ENCODE assay signal across 8 cellular contexts in genomic region chr18:36297419-36298112, GRCh38. TPM values are rescaled to one million over a fixed set of nuclear protein-coding genes. Genes with fewer than 3 reads are reported as not detected.
DNase-seq lines count a peak whose midpoint lies in the region; ATAC-seq and TF ChIP-seq lines count a peak whose summit lies in the region.

Gene FHOD3, plus strand, starts transcription at chr18:36297713. Its CDS starts 123 bp downstream, at chr18:36297836.

- TF ChIP-seq CTCF in SK-N-SH (IDR thresholded peaks at IDR 0.05) (no peak), esophagus squamous epithelium (IDR thresholded peaks at IDR 0.05) (no peak)

- H3F3A ChIP-seq in SK-N-SH (replicated peaks; ENCODE audit: insufficient read depth), result no peaks in the 10 kb centered on the region

- peak within 1 kb of the TSS; percentile 57 to 89 for H3K27ac ChIP-seq in SK-N-SH (ENCODE audit: low read depth in 2 of 2, low read length in 1 of 2)
- peak within 1 kb of the TSS; percentile 48 to 79 (median 74) for H3K27ac ChIP-seq in esophagus squamous epithelium
- no peak within 1 kb of the TSS for H3K27ac ChIP-seq in mucosa of rectum (ENCODE audit: low read depth in 2 of 2, low read length in 2 of 2)

- peak; percentile 73 for ATAC-seq in GM19324 (IDR thresholded peaks at IDR 0.05; ENCODE audit: low FRiP score, unreplicated experiment)
- peak; percentile 40 for ATAC-seq in HG03378 (IDR thresholded peaks at IDR 0.05; ENCODE audit: unreplicated experiment)

- CTCF ChIA-PET in SK-N-SH (lab: Yijun Ruan, JAX), result interaction anchor here (0.7 to 4.3 kb wide), 22 partner anchors 11 to 414 kb away, joined by 3 to 24 read pairs (median 4); no protein-coding TSS in a partner anchor

- no peak for TF ChIP-seq RAD21 in SK-N-SH (IDR thresholded peaks at IDR 0.05; ENCODE audit: low read length)

- no peaks in the 10 kb centered on the region for H4K20me1 ChIP-seq in SK-N-SH (ENCODE audit: insufficient read depth)

- H3K27me3 ChIP-seq in SK-N-SH (ENCODE audit: insufficient read depth) (peaks cover 6% of the 10 kb centered on the region; the same call in 1 of the 2 replicates), esophagus squamous epithelium (peaks cover 0 to 74% (median 0%) of the 10 kb centered on the region in 4 donors), mucosa of rectum (ENCODE audit: control insufficient read depth in 2 of 2, insufficient read depth in 2 of 2, low read length in 2 of 2) (peaks cover 21 to 23% of the 10 kb centered on the region in 2 donors)

- TF ChIP-seq POLR2A in esophagus squamous epithelium (IDR thresholded peaks at IDR 0.05), result no peak

- H3K4me3 ChIP-seq in SK-N-SH (ENCODE audit: low read depth in 2 of 2, low read length in 1 of 2) (peak within 1 kb of the TSS; percentile 68 to 79), esophagus squamous epithelium (peak within 1 kb of the TSS; percentile 40 to 84 (median 62)), mucosa of rectum (ENCODE audit: low read length in 2 of 2) (peak within 1 kb of the TSS; percentile 50 to 65)

- peak within 1 kb of the TSS; percentile 85 for H2AFZ ChIP-seq in SK-N-SH (ENCODE audit: low read depth)

- intact Hi-C loops in esophagus squamous epithelium (cut with DNase I), result loop anchor here (10.0 kb wide), 1 partner anchor 277 kb away; no protein-coding TSS in a partner anchor

- no peak for TF ChIP-seq EP300 in SK-N-SH (IDR thresholded peaks at IDR 0.05; ENCODE audit: borderline replicate concordance in 1 of 2, low read depth in 1 of 2, low read length in 1 of 2)

- H3K4me2 ChIP-seq in SK-N-SH, result peak within 1 kb of the TSS; percentile 98

- WGBS in SK-N-SH (ENCODE audit: low lambda C conversion rate), result 0% methylated on average over 3 of the region's 89 CpGs
- no CpG with 5 or more reads among the region's 89 CpGs for WGBS in esophagus squamous epithelium, 2 donors

- in situ Hi-C loops in Caki2 (cut with HindIII; ENCODE audit: low pct_unique_long_range_greater_than_20kb, low sequenced_read_pairs), result no loop called here

- POLR2A ChIA-PET in SK-N-SH (lab: Yijun Ruan, JAX), result interaction anchor here (0.5 to 2.8 kb wide), 9 partner anchors 12 to 1253 kb away, joined by 3 to 13 read pairs (median 3); no protein-coding TSS in a partner anchor

- DNase-seq in Caki2 (ENCODE audit: low read depth), result peak; percentile 57
- DNase-seq in SK-N-SH, result peak; percentile 97
- no peak for DNase-seq in esophagus squamous epithelium (lab: John Stamatoyannopoulos, UW)
- peak; percentile 66 for DNase-seq in ureter (ENCODE audit: low spot score)
- DNase-seq in cerebellar cortex (ENCODE audit: low spot score), result no peak

- H3K79me2 ChIP-seq in SK-N-SH (ENCODE audit: insufficient read depth), result peaks cover 7% of the 10 kb centered on the region; the same call in 1 of the 2 replicates

- H3K9ac ChIP-seq in SK-N-SH (peak within 1 kb of the TSS; percentile 72; the same call in 1 of the 2 replicates), mucosa of rectum (ENCODE audit: low read depth in 1 of 2, low read length in 2 of 2) (peak within 1 kb of the TSS; percentile 6 to 33)

- no peaks in the 10 kb centered on the region for H3K36me3 ChIP-seq in SK-N-SH (replicated peaks in 1 of 2; ENCODE audit: control insufficient read depth in 1 of 2, insufficient read depth in 2 of 2, low read length in 1 of 2)
- no peaks in the 10 kb centered on the region for H3K36me3 ChIP-seq in esophagus squamous epithelium
- H3K36me3 ChIP-seq in mucosa of rectum (ENCODE audit: control insufficient read depth in 2 of 2, insufficient read depth in 2 of 2, low read length in 2 of 2), result no peaks in the 10 kb centered on the region

- H3K9me3 ChIP-seq in SK-N-SH (no peaks in the 10 kb centered on the region; the same call in 1 of the 2 replicates), esophagus squamous epithelium (no peaks in the 10 kb centered on the region), mucosa of rectum (ENCODE audit: control insufficient read depth in 2 of 2, low read length in 2 of 2) (no peaks in the 10 kb centered on the region)

- H3K9me2 ChIP-seq in SK-N-SH, result no peaks in the 10 kb centered on the region

- H3K4me1 ChIP-seq in SK-N-SH (ENCODE audit: control insufficient read depth in 1 of 2, insufficient read depth in 2 of 2, low read depth in 1 of 2, low read length in 1 of 2) (peaks cover 0 to 16% of the 10 kb centered on the region in 2 experiments; a peak in 2 of 4 replicates), esophagus squamous epithelium (peaks cover 14 to 31% (median 16%) of the 10 kb centered on the region in 3 donors), mucosa of rectum (ENCODE audit: control insufficient read depth in 2 of 2, insufficient read depth in 2 of 2, low read length in 2 of 2) (peaks cover 3 to 7% of the 10 kb centered on the region in 2 donors)

TF ChIP-seq in SK-N-SH, 30 proteins besides CTCF, POLR2A, EP300 and RAD21:
- TF ChIP-seq MEF2A (IDR thresholded peaks at IDR 0.05; ENCODE audit: borderline replicate concordance, low read depth) (no peak), ELF1 (IDR thresholded peaks at IDR 0.05) (no peak), TAF1 (IDR thresholded peaks at IDR 0.05; ENCODE audit: borderline replicate concordance, low read depth, low read length) (peak; percentile 11; the same call in 1 of the 2 replicates), SMC3 (IDR thresholded peaks at IDR 0.05; ENCODE audit: low read depth, low read length) (0 out of 2 replicates have a peak, but pooled peaks have one; percentile 8), ZBTB33 (IDR thresholded peaks at IDR 0.05; ENCODE audit: borderline replicate concordance, low read depth) (no peak), YY1 (IDR thresholded peaks at IDR 0.05; ENCODE audit: low read depth) (no peak), MXI1 (IDR thresholded peaks at IDR 0.05; ENCODE audit: low read depth, low read length) (peak; percentile 68)

RNA-seq across cellular contexts. Expression of gene FHOD3, which starts in this region (rescaled TPM):
- total RNA-seq in Caki2 (2014; rRNA removed; shearing (Covaris generic); ENCODE audit: low replicate concordance), result 7.8 and 15.0 TPM in 2 replicates
- 10.9 and 11.6 TPM in 2 replicates for polyA plus RNA-seq in SK-N-SH (2012; rRNA removed)
- polyA plus RNA-seq in SK-N-SH (2012; cell fraction: cytosol; rRNA removed), result 9.1 and 10.5 TPM in 2 replicates
- 19.0 and 20.8 TPM in 2 replicates for polyA plus RNA-seq in SK-N-SH (2012; cell fraction: nucleus; rRNA removed)
- total RNA-seq in esophagus squamous epithelium (10 to 100 TPM in 1 of 4 donors, 1 to 10 TPM in 3; 3.1 to 29.6 (median 5.7) TPM), ureter (25.7 TPM)

Comparison
In these comparisons a context has a peak if more than half of its experiments do, and no peak if none do; other contexts are left out.
1. DNase-seq: peak in Caki2 (single experiment), SK-N-SH (single experiment) and ureter (single experiment); none in esophagus squamous epithelium (single experiment) and cerebellar cortex (single experiment).
2. H3K27ac ChIP-seq: peak in SK-N-SH (2 of 2) and esophagus squamous epithelium (4 of 4); none in mucosa of rectum (0 of 2).
3. Peak in every context shown above with its lines, with median percentiles within 50 percentile points of each other: H3K4me3 ChIP-seq.